ENCODE assay signal across 11 cellular contexts in genomic region chr9:104923740-104924139, GRCh38. TPM values are rescaled to one million over a fixed set of nuclear protein-coding genes. Genes with fewer than 3 reads are reported as not detected.
DNase-seq lines count a peak whose midpoint lies in the region; ATAC-seq and TF ChIP-seq lines count a peak whose summit lies in the region.
"Had no signal": no experiment of that assay in that cellular context is flagged by ENCODE, and none has a peak within 500 bp of the region (broad histone marks: within the 10 kb centered on the region; RNA-seq: fewer than 3 reads in every experiment).

No MANE protein-coding gene starts in this region.

- DNase-seq in kidney tubule cell (ENCODE audit: low spot score) (peak; percentile 23), ovary (no peak), mesenteric fat pad (ENCODE audit: low spot score) (no peak), kidney glomerular epithelial cell (lab: John Stamatoyannopoulos, UW) (no peak)
- DNase-seq in activated T-cell treated with anti-CD3 and anti-CD28 coated beads, Interleukin-2, amount 50 U/mL, for 48 hours: no peak
- DNase-seq: NCI-H1092 had no signal

- H3K27me3 ChIP-seq in ovary: no peaks in the 10 kb centered on the region

- no peak overlapping the region for H3K27ac ChIP-seq in ovary
- H3K27ac ChIP-seq: SK-N-MC had no signal

- TF ChIP-seq CTCF in ovary (IDR thresholded peaks at IDR 0.05): no peak

- ATAC-seq in GM18505 (IDR thresholded peaks at IDR 0.05; ENCODE audit: unreplicated experiment) (peak; percentile 81), GM21576 (IDR thresholded peaks at IDR 0.05; ENCODE audit: unreplicated experiment) (peak; percentile 79), HG03469 (IDR thresholded peaks at IDR 0.05; ENCODE audit: unreplicated experiment) (peak; percentile 79)
- ATAC-seq: GM23338 had no signal

- intact Hi-C loops in ovary (cut with DNase I): loop anchor here (10.0 kb wide), 4 partner anchors 59 to 491 kb away; no protein-coding TSS in a partner anchor

- H3K4me3 ChIP-seq in ovary: no peak overlapping the region
- H3K4me3 ChIP-seq: GM23338, SK-N-MC had no signal

- WGBS in ovary, 3 donors: 68 to 76% (median 69%) methylated on average over 4 of the region's 4 CpGs

- H3K9me3 ChIP-seq in ovary: no peaks in the 10 kb centered on the region

- no peaks in the 10 kb centered on the region for H3K36me3 ChIP-seq in ovary

- H3K4me1 ChIP-seq in ovary (ENCODE audit: insufficient read depth): no peaks in the 10 kb centered on the region

- TF ChIP-seq EP300 in ovary (IDR thresholded peaks at IDR 0.05): no peak

- no peak for TF ChIP-seq POLR2A in GM18505 (IDR thresholded peaks at IDR 0.05; ENCODE audit: borderline replicate concordance, extremely low read depth, insufficient read depth, insufficient read length)
- TF ChIP-seq POLR2A in ovary (IDR thresholded peaks at IDR 0.05): no peak

RNA-seq across cellular contexts. Expression of gene ABCA1, which starts 4.2 kb away (rescaled TPM):
- total RNA-seq in ovary: 10 to 100 TPM in 6 of 7 donors, 1 to 10 TPM in 1; 7.9 to 24.5 (median 19.4) TPM
- polyA plus RNA-seq in ovary: 10 to 100 TPM in 1 of 2 donors, 1 to 10 TPM in 1; 7.4 to 12.9 TPM
- total RNA-seq in mesenteric fat pad: 162 TPM
